ENCODE assay signal across 9 cellular contexts in genomic region chr3:52088445-52089367, GRCh38. TPM values are rescaled to one million over a fixed set of nuclear protein-coding genes. Genes with fewer than 3 reads are reported as not detected.
DNase-seq lines count a peak whose midpoint lies in the region; ATAC-seq and TF ChIP-seq lines count a peak whose summit lies in the region.
"Had no signal": no experiment of that assay in that cellular context is flagged by ENCODE, and none has a peak within 500 bp of the region (broad histone marks: within the 10 kb centered on the region; RNA-seq: fewer than 3 reads in every experiment).

No MANE protein-coding gene starts in this region.

- H3K9ac ChIP-seq in BLaER1 = peak overlapping the region; percentile 74

- H3K4me1 Mint-ChIP-seq in mesothelial cell of epicardium = peaks cover 38% of the 10 kb centered on the region

- H3K4me3 Mint-ChIP-seq in mesothelial cell of epicardium = no peak overlapping the region

- H3K4me1 ChIP-seq in BLaER1 = peaks cover 100% of the 10 kb centered on the region

- H3K9me3 ChIP-seq in BLaER1 (no peaks in the 10 kb centered on the region), MG63 (no peaks in the 10 kb centered on the region)

- TF ChIP-seq CTCF in choroid plexus epithelial cell (conservative IDR thresholded peaks at IDR 0.05; ENCODE audit: low read depth, low read length) (no peak), mesothelial cell of epicardium (IDR thresholded peaks at IDR 0.05; ENCODE audit: unreplicated experiment) (no peak)

- peak overlapping the region; percentile 82 for H3K27ac ChIP-seq in BLaER1

- H3K9me3 Mint-ChIP-seq in mesothelial cell of epicardium = no peaks in the 10 kb centered on the region

- H3K36me3 Mint-ChIP-seq in mesothelial cell of epicardium = no peaks in the 10 kb centered on the region

- no peak for ATAC-seq in GM18858 (IDR thresholded peaks at IDR 0.05; ENCODE audit: unreplicated experiment)
- ATAC-seq in HG03095 (IDR thresholded peaks at IDR 0.05; ENCODE audit: unreplicated experiment) = no peak

- no peaks in the 10 kb centered on the region for H3K27me3 Mint-ChIP-seq in mesothelial cell of epicardium (ENCODE audit: low read depth)

- H3K27ac Mint-ChIP-seq in mesothelial cell of epicardium = peak overlapping the region; percentile 85

- peaks cover 5% of the 10 kb centered on the region; the same call in 1 of the 2 replicates for H4K20me1 ChIP-seq in BLaER1

- 0 out of 2 replicates have a peak overlapping the region, but pooled peaks have one; percentile 4 for H3K4me3 ChIP-seq in BLaER1
- no peak overlapping the region for H3K4me3 ChIP-seq in choroid plexus epithelial cell (ENCODE audit: low read depth, low read length)
- no peak overlapping the region for H3K4me3 ChIP-seq in MG63

- DNase-seq in MV-4-11 (lab: John Stamatoyannopoulos, UW) (peak; percentile 98), choroid plexus epithelial cell (ENCODE audit: low read depth) (peak; percentile 85), mesothelial cell of epicardium (ENCODE audit: low spot score in 2 of 2, unreplicated experiment in 2 of 2) (no peak), MG63 (no peak)
- DNase-seq in stimulated activated CD4-positive, alpha-beta T cell treated with anti-CD3 and anti-CD28 coated beads, Interleukin-2, amount 100 ng/mL, for 24 hours = no peak
- DNase-seq: DMS79 treated with DMSO at 0.1 percent for 48 hours had no signal

- H3K4me2 ChIP-seq in BLaER1 = peak overlapping the region; percentile 91

- H3K27me3 ChIP-seq in BLaER1 (no peaks in the 10 kb centered on the region), MG63 (no peaks in the 10 kb centered on the region)

- H3K36me3 ChIP-seq in BLaER1 = peaks cover 4% of the 10 kb centered on the region
- no peaks in the 10 kb centered on the region for H3K36me3 ChIP-seq in MG63

RNA-seq across cellular contexts. Expression of gene DUSP7, which starts 32.3 kb away (rescaled TPM):
- total RNA-seq in mesothelial cell of epicardium = 32.0 to 34.6 TPM (median 32.2 TPM) in 3 replicates
- total RNA-seq in MG63 (2014; rRNA removed; shearing (Covaris generic); ENCODE audit: low replicate concordance) = 2.1 and 9.7 TPM in 2 replicates

Comparison
In these comparisons a context has a peak if more than half of its experiments do, and no peak if none do; other contexts are left out.
1. DNase-seq: peak in MV-4-11 (single experiment) and choroid plexus epithelial cell (single experiment); none in mesothelial cell of epicardium (0 of 2), stimulated activated CD4-positive, alpha-beta T cell treated with anti-CD3 and anti-CD28 coated beads, Interleukin-2, amount 100 ng/mL, for 24 hours (0 of 2) and MG63 (single experiment).